8 cellular contexts compared by ENCODE assay signal in the genomic region with DNA sequence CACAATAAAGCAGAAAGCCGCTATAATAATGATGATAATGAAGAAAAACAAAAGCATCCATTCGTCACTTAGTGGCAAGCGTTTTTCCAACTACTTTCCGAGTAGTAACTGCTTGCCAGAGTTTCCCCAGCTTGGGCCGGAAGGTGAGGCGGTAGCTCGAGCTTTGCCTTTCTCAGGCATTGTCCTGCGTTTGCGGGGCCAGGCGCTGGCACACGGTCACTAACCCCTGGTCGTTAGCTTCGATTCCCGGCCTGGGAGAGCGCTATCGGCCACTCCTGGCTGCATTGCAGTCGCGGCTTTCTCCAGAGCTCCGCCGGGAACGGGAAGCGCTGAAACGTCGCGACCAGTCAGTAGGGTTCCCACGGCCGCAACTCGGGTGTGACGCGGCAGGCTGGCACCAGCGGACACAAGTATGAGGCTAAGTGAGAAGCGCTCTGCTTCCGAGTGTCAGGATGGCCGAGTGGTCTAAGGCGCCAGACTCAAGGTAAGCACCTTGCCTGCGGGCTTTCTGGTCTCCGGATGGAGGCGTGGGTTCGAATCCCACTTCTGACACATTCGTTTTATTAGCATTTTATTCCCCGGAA.
DNase-seq lines count a peak whose midpoint lies in the region; ATAC-seq and TF ChIP-seq lines count a peak whose summit lies in the region.

No MANE protein-coding gene starts in this region.

- peak overlapping the region; percentile 86 for H3K4me3 ChIP-seq in astrocyte of the cerebellum (ENCODE audit: low read depth, low read length)
- peak overlapping the region; percentile 63 for H3K4me3 ChIP-seq in retinal pigment epithelial cell (ENCODE audit: low read length)

- TF ChIP-seq CTCF in astrocyte of the cerebellum (IDR thresholded peaks at IDR 0.05; ENCODE audit: low read depth, low read length, missing control alignments) (no peak), retinal pigment epithelial cell (conservative IDR thresholded peaks at IDR 0.05; ENCODE audit: low read depth, low read length) (peak; percentile 0)

- in situ Hi-C loops in astrocyte of the cerebellum (cut with HindIII; ENCODE audit: low sequenced_read_pairs): no loop called here

- DNase-seq in NCI-H1930 (lab: John Stamatoyannopoulos, UW) (peak; percentile 93 to 94), T-helper 22 cell (ENCODE audit: low read depth) (peak; percentile 79), astrocyte of the cerebellum (ENCODE audit: low read depth) (peak; percentile 91), hypothalamus (lab: John Stamatoyannopoulos, UW) (peak; percentile 59 to 99 (median 91)), retinal pigment epithelial cell (ENCODE audit: low read depth) (peak; percentile 78), GM19240 (ENCODE audit: insufficient read length, low spot score) (no peak)

- ATAC-seq in GM18502 (IDR thresholded peaks at IDR 0.05; ENCODE audit: poor library complexity, unreplicated experiment): peak; percentile 78
- peak; percentile 72 for ATAC-seq in HG02973 (IDR thresholded peaks at IDR 0.05; ENCODE audit: unreplicated experiment)
